In genomic region chr18:49029628-49030027, GRCh38 we compare ENCODE assay signal across 16 cellular contexts.
"Had no signal": no experiment of that assay in that cellular context is flagged by ENCODE, and none has a peak within 500 bp of the region (broad histone marks: within the 10 kb centered on the region; RNA-seq: fewer than 3 reads in every experiment).

No MANE protein-coding gene starts in this region.

- H3K9me3 Mint-ChIP-seq: central memory CD8-positive, alpha-beta T cell; dendritic cell treated with granulocyte-macrophage colony-stimulating factor and Interleukin-4, amounts not matched to agents 40 ng/mL and 50 ng/mL, for 4 days; memory B cell; stimulated activated naive CD8-positive, alpha-beta T cell treated with anti-CD3 and anti-CD28 coated beads, Interleukin-15, amount 100 ng/mL, for 72 hours had no signal

- H3K36me3 Mint-ChIP-seq: memory B cell; stimulated activated naive B cell treated with anti-CD40 and anti-IgM and Interleukin-4, amounts not matched to agents 10 μg/mL and 1 μg/mL and 100 μg/mL, for 72 hours had no signal

- DNase-seq: gastrocnemius medialis; left lung; lower lobe of right lung; midbrain; sigmoid colon; stimulated activated CD4-positive, alpha-beta T cell treated with anti-CD3 and anti-CD28 coated beads, Interleukin-2, amount 100 ng/mL, for 24 hours; stimulated activated CD4-positive, alpha-beta T cell treated with anti-CD3 and anti-CD28 coated beads, Interleukin-4, amount 100 ng/mL, for 4 hours; stimulated activated naive B cell treated with anti-CD40 and anti-IgM and Interleukin-4, amounts not matched to agents 10 μg/mL and 1 μg/mL and 100 μg/mL, for 72 hours; stimulated activated naive CD8-positive, alpha-beta T cell treated with anti-CD3 and anti-CD28 coated beads, Interleukin-15, amount 100 ng/mL, for 72 hours; testis had no signal

- H3K36me3 ChIP-seq: gastrocnemius medialis, left lung, lower lobe of right lung, neutrophil, sigmoid colon, tibial nerve had no signal

- H3K4me3 Mint-ChIP-seq: central memory CD8-positive, alpha-beta T cell; dendritic cell treated with granulocyte-macrophage colony-stimulating factor and Interleukin-4, amounts not matched to agents 40 ng/mL and 50 ng/mL, for 4 days; memory B cell; stimulated activated naive B cell treated with anti-CD40 and anti-IgM and Interleukin-4, amounts not matched to agents 10 μg/mL and 1 μg/mL and 100 μg/mL, for 72 hours; stimulated activated naive CD8-positive, alpha-beta T cell treated with anti-CD3 and anti-CD28 coated beads, Interleukin-15, amount 100 ng/mL, for 72 hours had no signal

- H3K27ac ChIP-seq: gastrocnemius medialis, left lung, lower lobe of right lung, neutrophil, sigmoid colon, skin epidermis, testis had no signal

- H3K27ac Mint-ChIP-seq: dendritic cell treated with granulocyte-macrophage colony-stimulating factor and Interleukin-4, amounts not matched to agents 40 ng/mL and 50 ng/mL, for 4 days; memory B cell; stimulated activated naive B cell treated with anti-CD40 and anti-IgM and Interleukin-4, amounts not matched to agents 10 μg/mL and 1 μg/mL and 100 μg/mL, for 72 hours had no signal

- H3K9me3 ChIP-seq: gastrocnemius medialis, left lung, lower lobe of right lung, neutrophil, sigmoid colon, testis, tibial nerve had no signal

- H3K4me3 ChIP-seq: gastrocnemius medialis, left lung, lower lobe of right lung, sigmoid colon, skin epidermis, testis, tibial nerve had no signal

- H3K4me1 ChIP-seq: gastrocnemius medialis, left lung, lower lobe of right lung, sigmoid colon, testis had no signal

- H3K27me3 ChIP-seq: gastrocnemius medialis, left lung, sigmoid colon, testis, tibial nerve had no signal
